Comparison of ENCODE assay signal across 14 cellular contexts in genomic region chr11:128696930-128697329, GRCh38. TPM values are rescaled to one million over a fixed set of nuclear protein-coding genes. Genes with fewer than 3 reads are reported as not detected.
DNase-seq lines count a peak whose midpoint lies in the region; ATAC-seq and TF ChIP-seq lines count a peak whose summit lies in the region.
"Had no signal": no experiment of that assay in that cellular context is flagged by ENCODE, and none has a peak within 500 bp of the region (broad histone marks: within the 10 kb centered on the region; RNA-seq: fewer than 3 reads in every experiment).

No MANE protein-coding gene starts in this region.

- POLR2A ChIA-PET in MCF 10A (lab: Yijun Ruan, JAX): no interaction called here

- no peaks in the 10 kb centered on the region for H3K27me3 Mint-ChIP-seq in activated T-helper 17 cell treated with anti-CD3 and anti-CD28 coated beads, Interleukin-2, amount 50 U/mL, for 72 hours
- H3K27me3 Mint-ChIP-seq in MCF 10A (ENCODE audit: insufficient read depth, unreplicated experiment): no peaks in the 10 kb centered on the region

- intact Hi-C loops in MCF 10A (cut with micrococcal nuclease): no loop called here

- H3K9me3 ChIP-seq in mononuclear cell (ENCODE audit: low read depth, low read length): no peaks in the 10 kb centered on the region

- peak; percentile 27 for DNase-seq in stimulated activated naive CD4-positive, alpha-beta T cell treated with Interleukin-2 at 50 U/mL for 16 hours (lab: John Stamatoyannopoulos, UW)
- DNase-seq in stimulated activated naive CD4-positive, alpha-beta T cell (lab: John Stamatoyannopoulos, UW): no peak
- DNase-seq in AML-193 (lab: John Stamatoyannopoulos, UW) (no peak), MCF 10A (ENCODE audit: unreplicated experiment) (no peak)
- DNase-seq: foreskin keratinocyte, H9, IMR-90, left colon, T-helper 9 cell had no signal

- H3K4me3 ChIP-seq in mononuclear cell (ENCODE audit: low read length): peak overlapping the region; percentile 12

- no TSS peak for BruUV-seq in MCF 10A (replicated peaks; lab: Mats Ljungman, UMichigan)

- H3K27me3 ChIP-seq in mononuclear cell (ENCODE audit: insufficient read depth, low read length): no peaks in the 10 kb centered on the region

- peaks cover 50% of the 10 kb centered on the region for H3K4me1 Mint-ChIP-seq in activated T-helper 17 cell treated with anti-CD3 and anti-CD28 coated beads, Interleukin-2, amount 50 U/mL, for 72 hours
- no peaks in the 10 kb centered on the region for H3K4me1 Mint-ChIP-seq in MCF 10A (ENCODE audit: insufficient read depth, unreplicated experiment)

- ATAC-seq in activated T-helper 17 cell treated with anti-CD3 and anti-CD28 coated beads, Interleukin-2, amount 50 U/mL, for 72 hours (replicated peaks): no peak
- ATAC-seq in GM21390 (IDR thresholded peaks at IDR 0.05; ENCODE audit: unreplicated experiment): no peak
- no peak for ATAC-seq in GM19463 (IDR thresholded peaks at IDR 0.05; ENCODE audit: unreplicated experiment)
- ATAC-seq: foreskin keratinocyte, left colon had no signal

- H3K27ac Mint-ChIP-seq in activated T-helper 17 cell treated with anti-CD3 and anti-CD28 coated beads, Interleukin-2, amount 50 U/mL, for 72 hours: peak overlapping the region; percentile 83
- H3K27ac Mint-ChIP-seq in MCF 10A (ENCODE audit: low read depth, unreplicated experiment): no peak overlapping the region
- H3K27ac Mint-ChIP-seq: H9, progenitor cell of endocrine pancreas had no signal

- no peaks in the 10 kb centered on the region for H3K9me3 Mint-ChIP-seq in activated T-helper 17 cell treated with anti-CD3 and anti-CD28 coated beads, Interleukin-2, amount 50 U/mL, for 72 hours
- no peaks in the 10 kb centered on the region for H3K9me3 Mint-ChIP-seq in MCF 10A (ENCODE audit: unreplicated experiment)
- H3K9me3 Mint-ChIP-seq: H9 had no signal

- CTCF ChIA-PET in MCF 10A (lab: Yijun Ruan, JAX): no interaction called here

- H3K4me3 Mint-ChIP-seq in activated T-helper 17 cell treated with anti-CD3 and anti-CD28 coated beads, Interleukin-2, amount 50 U/mL, for 72 hours: peak overlapping the region; percentile 82
- H3K4me3 Mint-ChIP-seq in MCF 10A (ENCODE audit: unreplicated experiment): no peak overlapping the region
- H3K4me3 Mint-ChIP-seq: H9 had no signal

- TF ChIP-seq CTCF in MCF 10A (IDR thresholded peaks at IDR 0.05; ENCODE audit: unreplicated experiment): no peak

- H3K36me3 Mint-ChIP-seq in activated T-helper 17 cell treated with anti-CD3 and anti-CD28 coated beads, Interleukin-2, amount 50 U/mL, for 72 hours (ENCODE audit: low read depth): peaks cover 56% of the 10 kb centered on the region
- peaks cover 6% of the 10 kb centered on the region for H3K36me3 Mint-ChIP-seq in MCF 10A (ENCODE audit: insufficient read depth, unreplicated experiment)

- H3K4me1 ChIP-seq in mononuclear cell (ENCODE audit: insufficient read depth, low read length): peaks cover 72% of the 10 kb centered on the region
- H3K4me1 ChIP-seq: foreskin keratinocyte had no signal

RNA-seq across cellular contexts. Expression of gene FLI1, which starts 3.1 kb away (rescaled TPM):
- 10 to 100 TPM; 55.6 to 73.4 TPM for total RNA-seq in activated T-helper 17 cell treated with anti-CD3 and anti-CD28 coated beads, Interleukin-2, amount 50 U/mL, for 72 hours
- total RNA-seq in mononuclear cell: 63.2 TPM
- total RNA-seq in MCF 10A (2022): 3.6 and 5.6 TPM in 2 replicates
- total RNA-seq: progenitor cell of endocrine pancreas had no signal
